18 cellular contexts compared by ENCODE assay signal in the genomic region with DNA sequence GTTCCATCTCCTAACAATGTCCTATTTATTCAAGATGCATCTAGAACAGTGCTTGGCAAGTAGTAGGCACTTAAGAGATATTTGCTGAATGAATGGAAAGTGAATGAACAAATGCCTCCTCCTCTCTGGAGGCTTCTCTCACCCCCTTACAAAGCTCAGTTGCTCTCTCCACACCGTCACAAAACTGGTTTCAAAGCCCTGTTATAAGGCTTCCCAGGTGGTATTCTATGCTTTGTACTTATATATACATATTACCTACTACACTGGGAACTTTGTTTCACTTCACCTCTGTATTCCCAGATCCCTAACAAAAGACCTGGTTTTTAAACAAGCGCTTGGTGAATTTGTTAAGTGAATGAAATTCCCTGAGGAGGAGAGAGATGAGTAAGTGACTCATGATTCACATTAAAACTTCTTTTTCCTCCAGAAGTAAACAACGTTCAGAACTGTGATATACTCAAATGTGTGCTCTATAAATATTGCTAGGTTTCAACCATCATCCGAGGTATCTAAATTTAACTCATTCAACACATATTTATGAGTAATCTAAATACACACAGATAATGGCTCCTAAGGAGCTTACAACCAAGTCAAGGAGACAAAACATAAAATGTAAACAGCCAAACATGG. TPM values are rescaled to one million over a fixed set of nuclear protein-coding genes. Genes with fewer than 3 reads are reported as not detected.
DNase-seq lines count a peak whose midpoint lies in the region; ATAC-seq and TF ChIP-seq lines count a peak whose summit lies in the region.
"Had no signal": no experiment of that assay in that cellular context is flagged by ENCODE, and none has a peak within 500 bp of the region (broad histone marks: within the 10 kb centered on the region; RNA-seq: fewer than 3 reads in every experiment).

No MANE protein-coding gene starts in this region.

- intact Hi-C loops in stomach (cut with DNase I; ENCODE audit: low total_unique reads): no loop called here
- intact Hi-C loops in activated T-helper 2 cell treated with anti-CD3 and anti-CD28 coated beads, Interferon-gamma antibody, Interleukin-2, Interleukin-4, amounts not matched to agents 10 μg/mL and 5 μg/mL and 100 μg/mL, durations not matched to agents 14 hours and 24 hours and 36 hours (cut with micrococcal nuclease): no loop called here

- H3K4me3 ChIP-seq in astrocyte of the spinal cord (ENCODE audit: low read depth, low read length) (no peak overlapping the region), iPS-18a (ENCODE audit: low read length) (peak overlapping the region; percentile 45), stomach (no peak overlapping the region)
- H3K4me3 ChIP-seq: BLaER1 had no signal

- peaks cover 42% of the 10 kb centered on the region for H3K4me1 ChIP-seq in iPS-18a (ENCODE audit: control insufficient read depth, low read depth, low read length)
- H3K4me1 ChIP-seq in stomach: peaks cover 0 to 7% (median 0%) of the 10 kb centered on the region in 4 donors

- H3K9me3 Mint-ChIP-seq in activated T-helper 2 cell treated with anti-CD3 and anti-CD28 coated beads, Interferon-gamma antibody, Interleukin-2, Interleukin-4, amounts not matched to agents 10 μg/mL and 5 μg/mL and 100 μg/mL, durations not matched to agents 14 hours and 24 hours and 36 hours: no peaks in the 10 kb centered on the region
- H3K9me3 Mint-ChIP-seq: T-helper 2 cell treated with Interferon-gamma antibody and Interleukin-4, amounts not matched to agents 5 μg/mL and 100 μg/mL, for 36 hours had no signal

- in situ Hi-C loops in astrocyte of the spinal cord (cut with HindIII; ENCODE audit: low sequenced_read_pairs): no loop called here

- H3K27ac ChIP-seq in iPS-18a (ENCODE audit: low read length) (peak overlapping the region; percentile 16), stomach (no peak overlapping the region)
- H3K27ac ChIP-seq: BLaER1, RWPE1 had no signal

- no peak overlapping the region for H3K9ac ChIP-seq in iPS-18a (ENCODE audit: low read length)
- H3K9ac ChIP-seq: BLaER1 had no signal

- no peak overlapping the region for H3K4me3 Mint-ChIP-seq in activated T-helper 2 cell treated with anti-CD3 and anti-CD28 coated beads, Interferon-gamma antibody, Interleukin-2, Interleukin-4, amounts not matched to agents 10 μg/mL and 5 μg/mL and 100 μg/mL, durations not matched to agents 14 hours and 24 hours and 36 hours (ENCODE audit: low read depth)
- H3K4me3 Mint-ChIP-seq: T-helper 2 cell treated with Interferon-gamma antibody and Interleukin-4, amounts not matched to agents 5 μg/mL and 100 μg/mL, for 36 hours had no signal

- DNase-seq in AG20443 (ENCODE audit: low spot score): peak; percentile 37
- DNase-seq in HS-5 (ENCODE audit: low read depth): peak; percentile 13
- peak; percentile 23 for DNase-seq in astrocyte of the spinal cord (ENCODE audit: low read depth, low spot score)
- DNase-seq in activated CD4-positive, alpha-beta T cell treated with anti-CD3 and anti-CD28 coated beads, Interleukin-2, amount 50 U/mL, for 1 hour: no peak
- no peak for DNase-seq in stomach
- no peak for DNase-seq in activated T-helper 2 cell treated with anti-CD3 and anti-CD28 coated beads, Interferon-gamma antibody, Interleukin-2, Interleukin-4, amounts not matched to agents 10 μg/mL and 5 μg/mL and 100 μg/mL, durations not matched to agents 14 hours and 24 hours and 36 hours (ENCODE audit: low spot score)
- DNase-seq: activated CD4-positive, alpha-beta T cell treated with anti-CD3 and anti-CD28 coated beads, Interleukin-2, amount 50 U/mL, for 48 hours; activated gamma-delta T cell; GDM1; midbrain; NCI-H1417 treated with DMSO at 0.1 percent for 48 hours; NCI-H526; stimulated activated CD4-positive, alpha-beta T cell treated with anti-CD3 and anti-CD28 coated beads, Interleukin-1b, Interleukin-23, amount 100 ng/mL, for 48 hours had no signal

- TF ChIP-seq CTCF in astrocyte of the spinal cord (IDR thresholded peaks at IDR 0.05; ENCODE audit: low read depth, low read length): no peak
- TF ChIP-seq CTCF in stomach (IDR thresholded peaks at IDR 0.05): no peak

- no peaks in the 10 kb centered on the region for H3K9me3 ChIP-seq in iPS-18a (ENCODE audit: control insufficient read depth, low read depth, low read length)
- H3K9me3 ChIP-seq in stomach: no peaks in the 10 kb centered on the region
- H3K9me3 ChIP-seq: BLaER1 had no signal

- no peak overlapping the region for H3K27ac Mint-ChIP-seq in activated T-helper 2 cell treated with anti-CD3 and anti-CD28 coated beads, Interferon-gamma antibody, Interleukin-2, Interleukin-4, amounts not matched to agents 10 μg/mL and 5 μg/mL and 100 μg/mL, durations not matched to agents 14 hours and 24 hours and 36 hours
- H3K27ac Mint-ChIP-seq: T-helper 2 cell treated with Interferon-gamma antibody and Interleukin-4, amounts not matched to agents 5 μg/mL and 100 μg/mL, for 36 hours had no signal

- no peaks in the 10 kb centered on the region for H3K27me3 Mint-ChIP-seq in activated T-helper 2 cell treated with anti-CD3 and anti-CD28 coated beads, Interferon-gamma antibody, Interleukin-2, Interleukin-4, amounts not matched to agents 10 μg/mL and 5 μg/mL and 100 μg/mL, durations not matched to agents 14 hours and 24 hours and 36 hours (ENCODE audit: low read depth)

- H3K36me3 Mint-ChIP-seq in activated T-helper 2 cell treated with anti-CD3 and anti-CD28 coated beads, Interferon-gamma antibody, Interleukin-2, Interleukin-4, amounts not matched to agents 10 μg/mL and 5 μg/mL and 100 μg/mL, durations not matched to agents 14 hours and 24 hours and 36 hours (ENCODE audit: low read depth): no peaks in the 10 kb centered on the region

- H3K4me1 Mint-ChIP-seq in activated T-helper 2 cell treated with anti-CD3 and anti-CD28 coated beads, Interferon-gamma antibody, Interleukin-2, Interleukin-4, amounts not matched to agents 10 μg/mL and 5 μg/mL and 100 μg/mL, durations not matched to agents 14 hours and 24 hours and 36 hours (ENCODE audit: low read depth): peaks cover 2% of the 10 kb centered on the region

- no peaks in the 10 kb centered on the region for H3K36me3 ChIP-seq in iPS-18a (ENCODE audit: control insufficient read depth, low read depth, low read length)
- no peaks in the 10 kb centered on the region for H3K36me3 ChIP-seq in stomach
- H3K36me3 ChIP-seq: BLaER1 had no signal

- no peak for TF ChIP-seq EP300 in stomach (IDR thresholded peaks at IDR 0.05)

- H3K27me3 ChIP-seq in iPS-18a (ENCODE audit: control insufficient read depth, insufficient read depth, low read length): no peaks in the 10 kb centered on the region
- H3K27me3 ChIP-seq in stomach: no peaks in the 10 kb centered on the region
- H3K27me3 ChIP-seq: BLaER1 had no signal

- no peak for TF ChIP-seq POLR2A in stomach (IDR thresholded peaks at IDR 0.05)

- WGBS in stomach, 5 donors: 54 to 63% (median 59%) methylated on average over 4 of the region's 4 CpGs

- no peak for ATAC-seq in HG03460 (IDR thresholded peaks at IDR 0.05; ENCODE audit: unreplicated experiment)

RNA-seq across cellular contexts. Expression of a gene that starts 36.0 kb away (rescaled TPM):
- total RNA-seq in stomach: 100 to 1,000 TPM in 1 of 5 donors, 10 to 100 TPM in 4; 20.0 to 109 (median 30.9) TPM
- polyA plus RNA-seq in stomach: 1 to 10 TPM; 4.4 to 8.7 (median 6.6) TPM
- total RNA-seq in activated T-helper 2 cell treated with anti-CD3 and anti-CD28 coated beads, Interferon-gamma antibody, Interleukin-2, Interleukin-4, amounts not matched to agents 10 μg/mL and 5 μg/mL and 100 μg/mL, durations not matched to agents 14 hours and 24 hours and 36 hours: 15.1 and 20.0 TPM in 2 replicates

Comparison
In these comparisons a context has a peak if more than half of its experiments do, and no peak if none do; other contexts are left out.
1. DNase-seq: peak in AG20443 (single experiment), HS-5 (single experiment) and astrocyte of the spinal cord (single experiment); none in activated CD4-positive, alpha-beta T cell treated with anti-CD3 and anti-CD28 coated beads, Interleukin-2, amount 50 U/mL, for 1 hour (single experiment), stomach (single experiment) and activated T-helper 2 cell treated with anti-CD3 and anti-CD28 coated beads, Interferon-gamma antibody, Interleukin-2, Interleukin-4, amounts not matched to agents 10 μg/mL and 5 μg/mL and 100 μg/mL, durations not matched to agents 14 hours and 24 hours and 36 hours (single experiment).